ENCODE assay signal across 8 cellular contexts in genomic region chr17:29617125-29617480, GRCh38. TPM values are rescaled to one million over a fixed set of nuclear protein-coding genes. Genes with fewer than 3 reads are reported as not detected.
DNase-seq lines count a peak whose midpoint lies in the region; ATAC-seq and TF ChIP-seq lines count a peak whose summit lies in the region.

No MANE protein-coding gene starts in this region.

- intact Hi-C loops in dendritic cell treated with granulocyte-macrophage colony-stimulating factor and Interleukin-4, amounts not matched to agents 40 ng/mL and 50 ng/mL, for 4 days (cut with micrococcal nuclease) = loop anchor here (10.0 kb wide), 1 partner anchor 52 kb away; the partner anchor contains the start of genes ABHD15 and TP53I13
- intact Hi-C loops in right lobe of liver (cut with DNase I) = no loop called here

- ATAC-seq in right lobe of liver (peak; percentile 49 to 62 (median 59)), GM19035 (IDR thresholded peaks at IDR 0.05; ENCODE audit: unreplicated experiment) (no peak)

- no peak for TF ChIP-seq POLR2A in right lobe of liver (IDR thresholded peaks at IDR 0.05)

- POLR2A ChIA-PET in activated CD4-positive, alpha-beta T cell treated with anti-CD3 and anti-CD28 coated beads, Interleukin-2, amount 10 ng/mL, durations not matched to agents 7 days and 5 days (lab: Charles Lee) = interaction anchor here (0.6 to 1.1 kb wide), 5 partner anchors 25 to 313 kb away, joined by 3 to 5 read pairs (median 3); partner anchors contain the start of genes ANKRD13B and SSH2

- DNase-seq in DMS53 (lab: John Stamatoyannopoulos, UW) (peak; percentile 94), HFF-Myc (ENCODE audit: extremely low read depth, low read depth) (no peak), NCI-H2081 (lab: John Stamatoyannopoulos, UW) (peak; percentile 72 to 78), right lobe of liver (peak; percentile 77 to 83 (median 83))
- peak; percentile 93 for DNase-seq in activated CD4-positive, alpha-beta T cell treated with anti-CD3 and anti-CD28 coated beads, Interleukin-2, amount 10 ng/mL, durations not matched to agents 7 days and 5 days
- DNase-seq in stimulated activated CD4-positive, alpha-beta T cell treated with anti-CD3 and anti-CD28 coated beads, TNF-alpha, amount 100 ng/mL, for 1 hour (ENCODE audit: low read depth in 3 of 3, low spot score in 1 of 3) = peak; percentile 65 to 91 (median 71)

- peak overlapping the region; percentile 92 for H3K27ac Mint-ChIP-seq in activated CD4-positive, alpha-beta T cell treated with anti-CD3 and anti-CD28 coated beads, Interleukin-2, amount 10 ng/mL, durations not matched to agents 7 days and 5 days
- H3K27ac Mint-ChIP-seq in dendritic cell treated with granulocyte-macrophage colony-stimulating factor and Interleukin-4, amounts not matched to agents 40 ng/mL and 50 ng/mL, for 4 days = peak overlapping the region; percentile 78

- H3K4me3 Mint-ChIP-seq in activated CD4-positive, alpha-beta T cell treated with anti-CD3 and anti-CD28 coated beads, Interleukin-2, amount 10 ng/mL, durations not matched to agents 7 days and 5 days = peak overlapping the region; percentile 82
- H3K4me3 Mint-ChIP-seq in dendritic cell treated with granulocyte-macrophage colony-stimulating factor and Interleukin-4, amounts not matched to agents 40 ng/mL and 50 ng/mL, for 4 days = peak overlapping the region; percentile 59

- TF ChIP-seq CTCF in HFF-Myc (IDR thresholded peaks at IDR 0.05; ENCODE audit: low read depth, low read length, missing control alignments) (peak; percentile 74), right lobe of liver (IDR thresholded peaks at IDR 0.05) (peak; percentile 43 to 55 (median 48))

- H3K9me3 Mint-ChIP-seq in activated CD4-positive, alpha-beta T cell treated with anti-CD3 and anti-CD28 coated beads, Interleukin-2, amount 10 ng/mL, durations not matched to agents 7 days and 5 days = no peaks in the 10 kb centered on the region
- H3K9me3 Mint-ChIP-seq in dendritic cell treated with granulocyte-macrophage colony-stimulating factor and Interleukin-4, amounts not matched to agents 40 ng/mL and 50 ng/mL, for 4 days = no peaks in the 10 kb centered on the region

- H3K4me1 Mint-ChIP-seq in activated CD4-positive, alpha-beta T cell treated with anti-CD3 and anti-CD28 coated beads, Interleukin-2, amount 10 ng/mL, durations not matched to agents 7 days and 5 days = peaks cover 51% of the 10 kb centered on the region
- H3K4me1 Mint-ChIP-seq in dendritic cell treated with granulocyte-macrophage colony-stimulating factor and Interleukin-4, amounts not matched to agents 40 ng/mL and 50 ng/mL, for 4 days (ENCODE audit: low read depth) = peaks cover 55% of the 10 kb centered on the region

- H3K27me3 Mint-ChIP-seq in activated CD4-positive, alpha-beta T cell treated with anti-CD3 and anti-CD28 coated beads, Interleukin-2, amount 10 ng/mL, durations not matched to agents 7 days and 5 days = peaks cover 8% of the 10 kb centered on the region
- peaks cover 86% of the 10 kb centered on the region for H3K27me3 Mint-ChIP-seq in dendritic cell treated with granulocyte-macrophage colony-stimulating factor and Interleukin-4, amounts not matched to agents 40 ng/mL and 50 ng/mL, for 4 days

- peaks cover 0 to 41% (median 17%) of the 10 kb centered on the region in 4 donors for H3K4me1 ChIP-seq in right lobe of liver

- H3K27me3 ChIP-seq in right lobe of liver = peaks cover 0 to 16% of the 10 kb centered on the region in 2 donors

- H3K36me3 Mint-ChIP-seq in activated CD4-positive, alpha-beta T cell treated with anti-CD3 and anti-CD28 coated beads, Interleukin-2, amount 10 ng/mL, durations not matched to agents 7 days and 5 days (ENCODE audit: low read depth) = no peaks in the 10 kb centered on the region
- H3K36me3 Mint-ChIP-seq in dendritic cell treated with granulocyte-macrophage colony-stimulating factor and Interleukin-4, amounts not matched to agents 40 ng/mL and 50 ng/mL, for 4 days (ENCODE audit: low read depth) = no peaks in the 10 kb centered on the region

- no peaks in the 10 kb centered on the region for H3K9me3 ChIP-seq in right lobe of liver

- CTCF ChIA-PET in activated CD4-positive, alpha-beta T cell treated with anti-CD3 and anti-CD28 coated beads, Interleukin-2, amount 10 ng/mL, durations not matched to agents 7 days and 5 days (lab: Charles Lee) = interaction anchor here (0.6 to 7.8 kb wide), 60 partner anchors 8 to 849 kb away, joined by 3 to 116 read pairs (median 5); partner anchors contain the start of genes ABHD15, ANKRD13B, MYO18A and SSH2

- H3K36me3 ChIP-seq in right lobe of liver = no peaks in the 10 kb centered on the region

- H3K4me3 ChIP-seq in HFF-Myc (replicated peaks; ENCODE audit: low read depth, low read length) = no peak overlapping the region
- peak overlapping the region; percentile 36 to 56 (median 40) for H3K4me3 ChIP-seq in right lobe of liver

- WGBS in right lobe of liver (ENCODE audit: insufficient coverage, low coverage, low lambda C conversion rate, missing lambda C conversion rate) = 3% methylated on average over 12 of the region's 16 CpGs

- peak overlapping the region in 1 of 3 donors; percentile 24 for H3K27ac ChIP-seq in right lobe of liver

RNA-seq across cellular contexts. Expression of gene CORO6, which starts 5.6 kb away (rescaled TPM):
- 1 to 10 TPM; 2.4 to 3.1 TPM for total RNA-seq in activated CD4-positive, alpha-beta T cell treated with anti-CD3 and anti-CD28 coated beads, Interleukin-2, amount 10 ng/mL, durations not matched to agents 7 days and 5 days
- 1 to 10 TPM in 2 of 6 experiments, under 1 TPM in 4; 0.37 to 5.1 (median 0.81) TPM for total RNA-seq in right lobe of liver

RNA-seq across cellular contexts. Expression of gene ANKRD13B, which starts 24.2 kb away (rescaled TPM):
- total RNA-seq in activated CD4-positive, alpha-beta T cell treated with anti-CD3 and anti-CD28 coated beads, Interleukin-2, amount 10 ng/mL, durations not matched to agents 7 days and 5 days = 10 to 100 TPM; 12.3 to 12.8 TPM
- total RNA-seq in right lobe of liver = 1 to 10 TPM in 1 of 6 experiments, under 1 TPM in 5; 0.37 to 1.6 (median 0.88) TPM

RNA-seq across cellular contexts. Expression of gene GIT1, which starts 27.7 kb away (rescaled TPM):
- total RNA-seq in activated CD4-positive, alpha-beta T cell treated with anti-CD3 and anti-CD28 coated beads, Interleukin-2, amount 10 ng/mL, durations not matched to agents 7 days and 5 days = 100 to 1,000 TPM; 107 TPM
- total RNA-seq in right lobe of liver = 10 to 100 TPM in 2 of 6 experiments, 1 to 10 TPM in 4; 7.1 to 15.9 (median 8.7) TPM

RNA-seq across cellular contexts. Expression of gene TP53I13, which starts 48.6 kb away (rescaled TPM):
- 10 to 100 TPM; 71.4 to 75.0 TPM for total RNA-seq in activated CD4-positive, alpha-beta T cell treated with anti-CD3 and anti-CD28 coated beads, Interleukin-2, amount 10 ng/mL, durations not matched to agents 7 days and 5 days
- 10 to 100 TPM; 16.8 to 52.4 (median 38.4) TPM for total RNA-seq in right lobe of liver

RNA-seq across cellular contexts. Expression of gene ABHD15, which starts 50.3 kb away (rescaled TPM):
- 10 to 100 TPM; 16.9 to 18.0 TPM for total RNA-seq in activated CD4-positive, alpha-beta T cell treated with anti-CD3 and anti-CD28 coated beads, Interleukin-2, amount 10 ng/mL, durations not matched to agents 7 days and 5 days
- 10 to 100 TPM in 5 of 6 experiments, 1 to 10 TPM in 1; 7.8 to 27.1 (median 13.7) TPM for total RNA-seq in right lobe of liver

Comparison
In these comparisons a context has a peak if more than half of its experiments do, and no peak if none do; other contexts are left out.
1. RNA of gene ANKRD13B, which starts 24.2 kb away (total RNA-seq): 12.3 to 12.8 TPM in activated CD4-positive, alpha-beta T cell treated with anti-CD3 and anti-CD28 coated beads, Interleukin-2, amount 10 ng/mL, durations not matched to agents 7 days and 5 days; 0.37 to 1.6 TPM in right lobe of liver; every median in the first group is over 4 times any median in the second.
2. RNA of gene GIT1, which starts 27.7 kb away (total RNA-seq): 107 TPM in activated CD4-positive, alpha-beta T cell treated with anti-CD3 and anti-CD28 coated beads, Interleukin-2, amount 10 ng/mL, durations not matched to agents 7 days and 5 days; 7.1 to 15.9 TPM in right lobe of liver; every median in the first group is over 4 times any median in the second.